8 cellular contexts compared by ENCODE assay signal in the genomic region with DNA sequence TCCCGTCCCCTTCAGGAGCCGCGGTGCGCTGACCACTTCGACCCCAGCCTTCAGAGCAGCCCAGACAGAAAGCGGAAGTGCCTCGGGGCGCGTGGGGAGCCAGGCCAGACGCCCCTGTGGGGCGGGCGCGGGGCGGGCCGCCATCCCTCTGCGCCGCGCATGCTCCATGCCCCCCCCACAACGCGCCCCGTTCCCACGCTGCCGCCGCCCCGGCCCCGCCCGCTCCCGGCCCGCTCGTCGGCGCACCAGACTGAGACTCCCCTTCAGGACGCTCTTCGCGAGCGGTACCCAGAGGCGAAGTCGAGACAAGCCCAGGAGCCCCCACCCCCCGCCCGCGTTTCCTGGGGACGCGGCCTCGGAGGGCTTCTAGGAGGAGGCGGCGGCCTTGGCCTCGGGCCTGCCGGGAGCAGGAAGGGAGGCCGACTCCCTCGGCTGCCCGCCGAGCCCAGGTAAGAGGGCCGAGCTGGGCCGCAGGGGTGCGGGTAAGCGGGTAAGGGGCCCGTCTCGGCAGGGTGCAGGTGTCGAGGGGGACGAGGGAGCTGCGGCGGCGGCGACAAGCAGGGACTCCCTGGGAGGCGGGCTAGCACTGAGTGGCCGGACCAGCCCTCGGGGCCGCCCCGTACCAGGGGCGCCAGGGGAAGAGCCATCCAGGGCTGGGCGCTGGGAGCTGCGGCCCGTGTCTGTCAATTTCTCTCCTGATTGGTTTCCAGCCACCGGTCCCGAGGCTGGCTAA. TPM values are rescaled to one million over a fixed set of nuclear protein-coding genes. Genes with fewer than 3 reads are reported as not detected.
DNase-seq lines count a peak whose midpoint lies in the region; ATAC-seq and TF ChIP-seq lines count a peak whose summit lies in the region.

A gene with protein sequence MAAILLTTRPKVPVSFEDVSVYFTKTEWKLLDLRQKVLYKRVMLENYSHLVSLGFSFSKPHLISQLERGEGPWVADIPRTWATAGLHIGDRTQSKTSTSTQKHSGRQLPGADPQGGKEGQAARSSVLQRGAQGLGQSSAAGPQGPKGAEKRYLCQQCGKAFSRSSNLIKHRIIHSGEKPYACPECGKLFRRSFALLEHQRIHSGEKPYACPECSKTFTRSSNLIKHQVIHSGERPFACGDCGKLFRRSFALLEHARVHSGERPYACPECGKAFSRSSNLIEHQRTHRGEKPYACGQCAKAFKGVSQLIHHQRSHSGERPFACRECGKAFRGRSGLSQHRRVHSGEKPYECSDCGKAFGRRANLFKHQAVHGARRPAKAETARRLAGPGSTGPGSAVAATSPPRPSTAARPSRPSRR (plus strand): TSS at position 218 of the 733 bp plus-strand sequence. CDS start 6,851 bp downstream, outside the sequence.

- TF ChIP-seq CTCF in brain microvascular endothelial cell (IDR thresholded peaks at IDR 0.05; ENCODE audit: low read depth, low read length, missing control alignments) (no peak), right lobe of liver (IDR thresholded peaks at IDR 0.05) (no peak)

- H3K9me3 Mint-ChIP-seq in CD4-positive, alpha-beta memory T cell: peaks cover 0 to 1% (median 0%) of the 10 kb centered on the region in 8 donors

- H3K4me1 Mint-ChIP-seq in CD4-positive, alpha-beta memory T cell: peaks cover 6 to 13% (median 8%) of the 10 kb centered on the region in 4 donors

- peak within 1 kb of the TSS in 2 of 7 donors; percentile 23 to 75 for H3K27ac Mint-ChIP-seq in CD4-positive, alpha-beta memory T cell

- intact Hi-C loops in CD4-positive, alpha-beta memory T cell (cut with micrococcal nuclease): no loop called here
- intact Hi-C loops in right lobe of liver (cut with DNase I): no loop called here

- ATAC-seq in SK-N-SH treated with all-trans-retinoic acid at 6 μM for 48 hours (peak; percentile 50), right lobe of liver (peak; percentile 51 to 65 (median 52)), HG02973 (IDR thresholded peaks at IDR 0.05; ENCODE audit: unreplicated experiment) (no peak)

- H3K4me3 ChIP-seq in CD4-positive, alpha-beta memory T cell (ENCODE audit: low read length in 2 of 2): peak within 1 kb of the TSS in 1 of 2 donors; percentile 28
- peak within 1 kb of the TSS; percentile 28; the same call in 1 of the 2 replicates for H3K4me3 ChIP-seq in H7 (ENCODE audit: insufficient read depth, low read depth, low read length)
- H3K4me3 ChIP-seq in brain microvascular endothelial cell (ENCODE audit: low read depth, low read length): peak within 1 kb of the TSS; percentile 46
- H3K4me3 ChIP-seq in right lobe of liver: peak within 1 kb of the TSS; percentile 12 to 52 (median 37)

- DNase-seq in CD4-positive, alpha-beta memory T cell: peak; percentile 20 to 34 (median 26)
- DNase-seq in H7 (peak; percentile 76), brain microvascular endothelial cell (no peak), right lobe of liver (no peak), occipital lobe (lab: John Stamatoyannopoulos, UW) (no peak)
- DNase-seq in stimulated activated CD8-positive, alpha-beta memory T cell treated with anti-CD3 and anti-CD28 coated beads, Interleukin-4, amount 100 ng/mL, for 48 hours: peak; percentile 31

- WGBS in right lobe of liver (ENCODE audit: insufficient coverage, low coverage, low lambda C conversion rate, missing lambda C conversion rate): no CpG with 5 or more reads among the region's 75 CpGs

- H3K36me3 ChIP-seq in CD4-positive, alpha-beta memory T cell (ENCODE audit: insufficient read depth, low read length): no peaks in the 10 kb centered on the region
- H3K36me3 ChIP-seq in H7 (replicated peaks; ENCODE audit: control insufficient read depth, insufficient read depth, low read length) (no peaks in the 10 kb centered on the region), brain microvascular endothelial cell (replicated peaks) (no peaks in the 10 kb centered on the region), right lobe of liver (no peaks in the 10 kb centered on the region)

- H3K27me3 Mint-ChIP-seq in CD4-positive, alpha-beta memory T cell: peaks cover 0 to 2% of the 10 kb centered on the region in 2 donors

- no peaks in the 10 kb centered on the region for H3K9me3 ChIP-seq in CD4-positive, alpha-beta memory T cell (ENCODE audit: control insufficient read depth in 1 of 2, low read length in 2 of 2)
- H3K9me3 ChIP-seq in right lobe of liver: no peaks in the 10 kb centered on the region

- no peak for TF ChIP-seq POLR2A in right lobe of liver (IDR thresholded peaks at IDR 0.05)

- in situ Hi-C loops in brain microvascular endothelial cell (cut with HindIII; ENCODE audit: low pct_ligation_motif_present, low sequenced_read_pairs): no loop called here

- peaks cover 10% of the 10 kb centered on the region for H3K4me1 ChIP-seq in CD4-positive, alpha-beta memory T cell (ENCODE audit: insufficient read depth, low read length)
- peaks cover 0 to 7% (median 0%) of the 10 kb centered on the region in 4 donors for H3K4me1 ChIP-seq in right lobe of liver

- POLR2A ChIA-PET in CD4-positive, alpha-beta memory T cell (lab: Charles Lee; ENCODE audit: partially characterized antibody): no interaction called here

- H3K27me3 ChIP-seq in CD4-positive, alpha-beta memory T cell (ENCODE audit: insufficient read depth, low read length): no peaks in the 10 kb centered on the region
- H3K27me3 ChIP-seq in H7 (ENCODE audit: control insufficient read depth, insufficient read depth, low read length): peaks cover 5% of the 10 kb centered on the region; the same call in 1 of the 2 replicates
- H3K27me3 ChIP-seq in brain microvascular endothelial cell (replicated peaks): peaks cover 3% of the 10 kb centered on the region
- H3K27me3 ChIP-seq in right lobe of liver: no peaks in the 10 kb centered on the region

- H3K27ac ChIP-seq in CD4-positive, alpha-beta memory T cell (ENCODE audit: low read depth, low read length): no peak within 1 kb of the TSS
- H3K27ac ChIP-seq in brain microvascular endothelial cell: no peak within 1 kb of the TSS
- H3K27ac ChIP-seq in right lobe of liver: no peak within 1 kb of the TSS

- no peaks in the 10 kb centered on the region for H3K36me3 Mint-ChIP-seq in CD4-positive, alpha-beta memory T cell

- CTCF ChIA-PET in CD4-positive, alpha-beta memory T cell (lab: Charles Lee; ENCODE audit: partially characterized antibody): interaction anchor here (1.1 kb wide), 1 partner anchor 49 kb away, joined by 3 read pairs; no protein-coding TSS in a partner anchor

- peak within 1 kb of the TSS; percentile 59 to 82 (median 66) for H3K4me3 Mint-ChIP-seq in CD4-positive, alpha-beta memory T cell

TF ChIP-seq in SK-N-SH treated with all-trans-retinoic acid at 6 μM for 48 hours, 23 proteins besides CTCF, POLR2A, EP300 and RAD21 (continues in another document):
- TF ChIP-seq, protein P1, sequence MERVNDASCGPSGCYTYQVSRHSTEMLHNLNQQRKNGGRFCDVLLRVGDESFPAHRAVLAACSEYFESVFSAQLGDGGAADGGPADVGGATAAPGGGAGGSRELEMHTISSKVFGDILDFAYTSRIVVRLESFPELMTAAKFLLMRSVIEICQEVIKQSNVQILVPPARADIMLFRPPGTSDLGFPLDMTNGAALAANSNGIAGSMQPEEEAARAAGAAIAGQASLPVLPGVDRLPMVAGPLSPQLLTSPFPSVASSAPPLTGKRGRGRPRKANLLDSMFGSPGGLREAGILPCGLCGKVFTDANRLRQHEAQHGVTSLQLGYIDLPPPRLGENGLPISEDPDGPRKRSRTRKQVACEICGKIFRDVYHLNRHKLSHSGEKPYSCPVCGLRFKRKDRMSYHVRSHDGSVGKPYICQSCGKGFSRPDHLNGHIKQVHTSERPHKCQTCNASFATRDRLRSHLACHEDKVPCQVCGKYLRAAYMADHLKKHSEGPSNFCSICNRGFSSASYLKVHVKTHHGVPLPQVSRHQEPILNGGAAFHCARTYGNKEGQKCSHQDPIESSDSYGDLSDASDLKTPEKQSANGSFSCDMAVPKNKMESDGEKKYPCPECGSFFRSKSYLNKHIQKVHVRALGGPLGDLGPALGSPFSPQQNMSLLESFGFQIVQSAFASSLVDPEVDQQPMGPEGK (CRISPR knock-in tag; IDR thresholded peaks at IDR 0.05; ENCODE audit: borderline replicate concordance): no peak
- TF ChIP-seq ZNF565 (CRISPR knock-in tag; conservative IDR thresholded peaks at IDR 0.05; ENCODE audit: low read depth) (no peak), RARB (CRISPR knock-in tag; IDR thresholded peaks at IDR 0.05) (no peak), ISL1 (CRISPR knock-in tag; IDR thresholded peaks at IDR 0.05) (no peak), ZFP30 (CRISPR knock-in tag; IDR thresholded peaks at IDR 0.05) (no peak), SNAI2 (CRISPR knock-in tag; IDR thresholded peaks at IDR 0.05) (no peak), GLIS3 (CRISPR knock-in tag; IDR thresholded peaks at IDR 0.05) (no peak), ZNF8 (CRISPR knock-in tag; IDR thresholded peaks at IDR 0.05) (no peak), TOX (CRISPR knock-in tag; IDR thresholded peaks at IDR 0.05; ENCODE audit: borderline replicate concordance) (no peak), ARNTL (CRISPR knock-in tag; IDR thresholded peaks at IDR 0.05; ENCODE audit: borderline replicate concordance, low read depth) (no peak), PPARA (CRISPR knock-in tag; IDR thresholded peaks at IDR 0.05; ENCODE audit: borderline replicate concordance) (no peak), ZFP3 (CRISPR knock-in tag; IDR thresholded peaks at IDR 0.05) (no peak), CSDC2 (CRISPR knock-in tag; IDR thresholded peaks at IDR 0.05) (no peak)
- TF ChIP-seq, protein P2, sequence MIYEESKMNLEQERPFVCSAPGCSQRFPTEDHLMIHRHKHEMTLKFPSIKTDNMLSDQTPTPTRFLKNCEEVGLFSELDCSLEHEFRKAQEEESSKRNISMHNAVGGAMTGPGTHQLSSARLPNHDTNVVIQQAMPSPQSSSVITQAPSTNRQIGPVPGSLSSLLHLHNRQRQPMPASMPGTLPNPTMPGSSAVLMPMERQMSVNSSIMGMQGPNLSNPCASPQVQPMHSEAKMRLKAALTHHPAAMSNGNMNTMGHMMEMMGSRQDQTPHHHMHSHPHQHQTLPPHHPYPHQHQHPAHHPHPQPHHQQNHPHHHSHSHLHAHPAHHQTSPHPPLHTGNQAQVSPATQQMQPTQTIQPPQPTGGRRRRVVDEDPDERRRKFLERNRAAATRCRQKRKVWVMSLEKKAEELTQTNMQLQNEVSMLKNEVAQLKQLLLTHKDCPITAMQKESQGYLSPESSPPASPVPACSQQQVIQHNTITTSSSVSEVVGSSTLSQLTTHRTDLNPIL (CRISPR knock-in tag; IDR thresholded peaks at IDR 0.05; ENCODE audit: low read depth): no peak

RNA-seq across cellular contexts. Expression of the gene that starts here (rescaled TPM):
- total RNA-seq in CD4-positive, alpha-beta memory T cell: under 1 TPM; 0.44 to 0.55 TPM
- polyA plus RNA-seq in CD4-positive, alpha-beta memory T cell: under 1 TPM; 0.03 to 0.18 TPM
- total RNA-seq in H7 (2014; rRNA removed; shearing (Covaris generic)): not detected in 2 replicates
- total RNA-seq in right lobe of liver: 1 to 10 TPM in 1 of 6 experiments, under 1 TPM in 5; 0.31 to 1.4 (median 0.41) TPM
- 1.9 TPM for total RNA-seq in occipital lobe

Comparison
In these comparisons a context has a peak if more than half of its experiments do, and no peak if none do; other contexts are left out.
1. Peak in DNase-seq in CD4-positive, alpha-beta memory T cell; RNA of the gene not detected or under 1 TPM.
2. Peak in DNase-seq and H3K4me3 ChIP-seq in H7; RNA of the gene not detected or under 1 TPM.